In genomic region chr11:6682591-6682935, GRCh38 we compare ENCODE assay signal across 8 cellular contexts. TPM values are rescaled to one million over a fixed set of nuclear protein-coding genes. Genes with fewer than 3 reads are reported as not detected.
DNase-seq lines count a peak whose midpoint lies in the region; ATAC-seq and TF ChIP-seq lines count a peak whose summit lies in the region.

No MANE protein-coding gene starts in this region.

- peak overlapping the region; percentile 86 for H3K4me2 ChIP-seq in OCI-LY1 (ENCODE audit: low read length)

- H3K4me3 ChIP-seq in OCI-LY1 (ENCODE audit: low read depth, low read length, poor library complexity, severe bottlenecking) (peak overlapping the region; percentile 90), endodermal cell (ENCODE audit: low read length) (peak overlapping the region; percentile 100)

- H3K9me3 Mint-ChIP-seq in activated CD4-positive, alpha-beta T cell treated with anti-CD3 and anti-CD28 coated beads, Interleukin-2, amount 10 ng/mL, durations not matched to agents 7 days and 5 days = no peaks in the 10 kb centered on the region
- peaks cover 6% of the 10 kb centered on the region for H3K9me3 Mint-ChIP-seq in endodermal cell
- H3K9me3 Mint-ChIP-seq in neural crest cell = no peaks in the 10 kb centered on the region

- POLR2A ChIA-PET in activated CD4-positive, alpha-beta T cell treated with anti-CD3 and anti-CD28 coated beads, Interleukin-2, amount 10 ng/mL, durations not matched to agents 7 days and 5 days (lab: Charles Lee) = no interaction called here

- H2AFZ ChIP-seq in OCI-LY1 (ENCODE audit: low read length) = no peak overlapping the region

- H3K9me3 ChIP-seq in OCI-LY1 (ENCODE audit: low read length) (no peaks in the 10 kb centered on the region), endodermal cell (ENCODE audit: control insufficient read depth, low read length) (no peaks in the 10 kb centered on the region)

- H3F3A ChIP-seq in OCI-LY1 (ENCODE audit: insufficient read depth, low read length) = no peaks in the 10 kb centered on the region

- 0 to 1% methylated on average over 5 to 10 of the region's 10 CpGs for WGBS in endodermal cell (ENCODE audit: insufficient coverage in 1 of 2, insufficient read length in 1 of 2), 2 experiments

- H3K27ac ChIP-seq in OCI-LY1 (ENCODE audit: low read depth, low read length, poor library complexity, severe bottlenecking) (peak overlapping the region; percentile 37), endodermal cell (ENCODE audit: low read depth, low read length) (peak overlapping the region; percentile 82)

- peaks cover 37% of the 10 kb centered on the region for H3K36me3 Mint-ChIP-seq in activated CD4-positive, alpha-beta T cell treated with anti-CD3 and anti-CD28 coated beads, Interleukin-2, amount 10 ng/mL, durations not matched to agents 7 days and 5 days (ENCODE audit: low read depth)
- H3K36me3 Mint-ChIP-seq in endodermal cell (ENCODE audit: low read depth) = peaks cover 18% of the 10 kb centered on the region
- peaks cover 18% of the 10 kb centered on the region for H3K36me3 Mint-ChIP-seq in neural crest cell (ENCODE audit: low read depth)

- no peaks in the 10 kb centered on the region for H3K27me3 Mint-ChIP-seq in activated CD4-positive, alpha-beta T cell treated with anti-CD3 and anti-CD28 coated beads, Interleukin-2, amount 10 ng/mL, durations not matched to agents 7 days and 5 days
- H3K27me3 Mint-ChIP-seq in endodermal cell (ENCODE audit: insufficient read depth) (peaks cover 8% of the 10 kb centered on the region), neural crest cell (ENCODE audit: low read depth) (no peaks in the 10 kb centered on the region)

- CTCF ChIA-PET in activated CD4-positive, alpha-beta T cell treated with anti-CD3 and anti-CD28 coated beads, Interleukin-2, amount 10 ng/mL, durations not matched to agents 7 days and 5 days (lab: Charles Lee) = interaction anchor here (0.6 to 3.2 kb wide), 18 partner anchors 8 to 462 kb away, joined by 3 to 28 read pairs (median 5); partner anchors contain the start of genes ILK, RRP8 and TPP1

- peak overlapping the region; percentile 94 for H3K9ac ChIP-seq in OCI-LY1 (ENCODE audit: low read length)
- H3K9ac ChIP-seq in endodermal cell (ENCODE audit: extremely low read depth, low read length, poor library complexity, severe bottlenecking) = peak overlapping the region; percentile 93

- TF ChIP-seq CTCF in OCI-LY1 (IDR thresholded peaks at IDR 0.05; ENCODE audit: low read length) = no peak
- TF ChIP-seq CTCF in endodermal cell (conservative IDR thresholded peaks at IDR 0.05) = no peak
- TF ChIP-seq CTCF in neural crest cell (conservative IDR thresholded peaks at IDR 0.05) = no peak
- no peak for TF ChIP-seq CTCF in GM10266 (IDR thresholded peaks at IDR 0.05; ENCODE audit: control insufficient read depth, insufficient read depth, low read depth, missing control alignments)

- H3K9me2 ChIP-seq in OCI-LY1 (ENCODE audit: low read depth, low read length) = no peaks in the 10 kb centered on the region

- no peak for DNase-seq in activated CD4-positive, alpha-beta T cell treated with anti-CD3 and anti-CD28 coated beads, Interleukin-2, amount 10 ng/mL, durations not matched to agents 7 days and 5 days
- no peak for DNase-seq in activated CD4-positive, alpha-beta T cell treated with anti-CD3 and anti-CD28 coated beads, Interleukin-2, amount 50 U/mL, for 1 hour
- DNase-seq in endodermal cell = no peak
- DNase-seq in neural crest cell (ENCODE audit: low read depth, low spot score) = no peak
- DNase-seq in posterior vena cava (ENCODE audit: low spot score) = no peak
- DNase-seq in GM10266 (ENCODE audit: extremely low spot score) = no peak

- peak overlapping the region; percentile 97 for H3K4me3 Mint-ChIP-seq in activated CD4-positive, alpha-beta T cell treated with anti-CD3 and anti-CD28 coated beads, Interleukin-2, amount 10 ng/mL, durations not matched to agents 7 days and 5 days
- H3K4me3 Mint-ChIP-seq in endodermal cell (peak overlapping the region; percentile 98), neural crest cell (peak overlapping the region; percentile 99)

- H3K4me1 ChIP-seq in OCI-LY1 (ENCODE audit: insufficient read depth, low read length, severe bottlenecking) (peaks cover 21% of the 10 kb centered on the region), endodermal cell (ENCODE audit: control insufficient read depth, insufficient read depth, low read length) (peaks cover 7% of the 10 kb centered on the region)

- H3K4me1 Mint-ChIP-seq in activated CD4-positive, alpha-beta T cell treated with anti-CD3 and anti-CD28 coated beads, Interleukin-2, amount 10 ng/mL, durations not matched to agents 7 days and 5 days = peaks cover 31% of the 10 kb centered on the region
- H3K4me1 Mint-ChIP-seq in endodermal cell (peaks cover 20% of the 10 kb centered on the region), neural crest cell (peaks cover 25% of the 10 kb centered on the region)

- H3K36me3 ChIP-seq in OCI-LY1 (ENCODE audit: insufficient read depth, low read length) (peaks cover 32% of the 10 kb centered on the region), endodermal cell (ENCODE audit: control insufficient read depth, insufficient read depth, low read length) (peaks cover 16% of the 10 kb centered on the region)

- H3K79me2 ChIP-seq in OCI-LY1 (ENCODE audit: insufficient read depth, low read length) = peaks cover 20% of the 10 kb centered on the region

- H4K20me1 ChIP-seq in OCI-LY1 (ENCODE audit: insufficient read depth, low read length) = no peaks in the 10 kb centered on the region

- no peak for ATAC-seq in HG02852 (IDR thresholded peaks at IDR 0.05; ENCODE audit: unreplicated experiment)

- peak overlapping the region; percentile 97 for H3K27ac Mint-ChIP-seq in activated CD4-positive, alpha-beta T cell treated with anti-CD3 and anti-CD28 coated beads, Interleukin-2, amount 10 ng/mL, durations not matched to agents 7 days and 5 days
- H3K27ac Mint-ChIP-seq in endodermal cell (peak overlapping the region; percentile 99), neural crest cell (ENCODE audit: unreplicated experiment) (peak overlapping the region; percentile 99)

- intact Hi-C loops in posterior vena cava (cut with DNase I) = loop anchor here (5.0 to 10.0 kb wide), 2 partner anchors 70 to 148 kb away; partner anchors contain the start of gene TAF10 (in 1 of the 2)

- no peaks in the 10 kb centered on the region for H3K27me3 ChIP-seq in OCI-LY1 (ENCODE audit: insufficient read depth, low read length)
- H3K27me3 ChIP-seq in endodermal cell (ENCODE audit: control insufficient read depth, insufficient read depth, low read length, poor library complexity, severe bottlenecking) = no peaks in the 10 kb centered on the region

RNA-seq across cellular contexts. Expression of gene MRPL17, which starts 0.6 kb away (rescaled TPM):
- 10 to 100 TPM; 50.0 to 56.0 TPM for total RNA-seq in activated CD4-positive, alpha-beta T cell treated with anti-CD3 and anti-CD28 coated beads, Interleukin-2, amount 10 ng/mL, durations not matched to agents 7 days and 5 days
- total RNA-seq in endodermal cell = 10 to 100 TPM; 57.6 to 72.6 TPM
- 41.0 TPM for polyA plus RNA-seq in endodermal cell (2013, experiment 1 of 2)
- 40.0 TPM for polyA plus RNA-seq in endodermal cell (2013, experiment 2 of 2)
- 47.2 and 58.9 TPM in 2 replicates for total RNA-seq in neural crest cell
- 10 to 100 TPM; 25.6 to 28.2 TPM for total RNA-seq in posterior vena cava

RNA-seq across cellular contexts. Expression of gene DCHS1, which starts 27.0 kb away (rescaled TPM):
- total RNA-seq in activated CD4-positive, alpha-beta T cell treated with anti-CD3 and anti-CD28 coated beads, Interleukin-2, amount 10 ng/mL, durations not matched to agents 7 days and 5 days = under 1 TPM; 0.35 to 0.40 TPM
- total RNA-seq in endodermal cell = 10 to 100 TPM; 13.7 to 14.3 TPM
- polyA plus RNA-seq in endodermal cell (2013, experiment 1 of 2) = 34.9 TPM
- polyA plus RNA-seq in endodermal cell (2013, experiment 2 of 2) = 34.2 TPM
- total RNA-seq in neural crest cell = 37.5 and 40.4 TPM in 2 replicates
- 10 to 100 TPM; 28.9 to 42.3 TPM for total RNA-seq in posterior vena cava

Comparison
In these comparisons a context has a peak if more than half of its experiments do, and no peak if none do; other contexts are left out.
1. RNA of gene DCHS1, which starts 27.0 kb away (total RNA-seq): 28.9 to 42.3 TPM in posterior vena cava, 37.5 to 40.4 TPM in neural crest cell and 13.7 to 14.3 TPM in endodermal cell; 0.35 to 0.40 TPM in activated CD4-positive, alpha-beta T cell treated with anti-CD3 and anti-CD28 coated beads, Interleukin-2, amount 10 ng/mL, durations not matched to agents 7 days and 5 days; every median in the first group is over 10 times any median in the second.
2. Peak in every context shown above with its lines, with median percentiles within 50 percentile points of each other: H3K27ac Mint-ChIP-seq and H3K4me3 Mint-ChIP-seq.